ENCODE assay signal across 35 cellular contexts in genomic region chr14:79253576-79253975, GRCh38.
"Had no signal": no experiment of that assay in that cellular context is flagged by ENCODE, and none has a peak within 500 bp of the region (broad histone marks: within the 10 kb centered on the region; RNA-seq: fewer than 3 reads in every experiment).

No MANE protein-coding gene starts in this region.

- H3K36me3 ChIP-seq: adrenal gland, breast epithelium, cardiac muscle cell, gastrocnemius medialis had no signal

- H3K9me3 ChIP-seq: adrenal gland, breast epithelium, gastrocnemius medialis had no signal

- H3K4me3 ChIP-seq: adrenal gland, breast epithelium, cardiac muscle cell, coronary artery, dorsolateral prefrontal cortex, gastrocnemius medialis had no signal

- DNase-seq: activated CD4-positive, alpha-beta memory T cell treated with anti-CD3 and anti-CD28 coated beads for 36 hours; activated CD4-positive, alpha-beta T cell treated with anti-CD3 and anti-CD28 coated beads for 36 hours; activated CD4-positive, alpha-beta T cell treated with anti-CD3 and anti-CD28 coated beads, Interleukin-2, amount 10 ng/mL, durations not matched to agents 24 days and 14 days; activated CD4-positive, CD25-positive, alpha-beta regulatory T cell; activated CD4-positive, CD25-positive, alpha-beta regulatory T cell treated with anti-CD3 and anti-CD28 coated beads, Interleukin-2, amount 50 U/mL, for 72 hours; activated CD8-positive, alpha-beta memory T cell treated with anti-CD3 and anti-CD28 coated beads, Interleukin-2, amount 10 ng/mL, durations not matched to agents 7 days and 5 days; activated CD8-positive, alpha-beta memory T cell treated with anti-CD3 and anti-CD28 coated beads, Interleukin-2, amount 50 U/mL, for 4 hours; activated CD8-positive, alpha-beta T cell treated with anti-CD3 and anti-CD28 coated beads, Interleukin-2, amount 10 ng/mL, durations not matched to agents 7 days and 5 days; activated effector memory CD4-positive, alpha-beta T cell treated with anti-CD3 and anti-CD28 coated beads, Interleukin-2, amount 50 U/mL, for 16 hours; activated naive CD4-positive, alpha-beta T cell treated with anti-CD3 and anti-CD28 coated beads for 36 hours; activated naive CD8-positive, alpha-beta T cell treated with anti-CD3 and anti-CD28 coated beads for 36 hours; activated naive CD8-positive, alpha-beta T cell treated with anti-CD3 and anti-CD28 coated beads, Interleukin-2, amount 50 U/mL, for 24 hours; activated T-cell treated with anti-CD3 and anti-CD28 coated beads, Interleukin-2, amount 50 U/mL, for 1 hour; activated T-cell treated with anti-CD3 and anti-CD28 coated beads, Interleukin-2, amount 50 U/mL, for 48 hours; adrenal gland; amygdala; aorta; central memory CD4-positive, alpha-beta T cell; cerebellar nuclear complex; dorsolateral prefrontal cortex; effector memory CD4-positive, alpha-beta T cell; endodermal cell; gastrocnemius medialis; glutamatergic neuron; T-helper 2 cell had no signal

- H3K9me3 Mint-ChIP-seq: activated CD4-positive, alpha-beta T cell treated with anti-CD3 and anti-CD28 coated beads, Interleukin-2, amount 10 ng/mL, durations not matched to agents 24 days and 14 days; activated naive CD4-positive, alpha-beta T cell treated with anti-CD3 and anti-CD28 coated beads for 36 hours; activated naive CD8-positive, alpha-beta T cell treated with anti-CD3 and anti-CD28 coated beads for 36 hours; dendritic cell treated with granulocyte-macrophage colony-stimulating factor and Interleukin-4, amounts not matched to agents 40 ng/mL and 50 ng/mL, for 4 days; endodermal cell had no signal

- H3K27ac ChIP-seq: adrenal gland, breast epithelium, cardiac muscle cell, coronary artery, dorsolateral prefrontal cortex, foreskin keratinocyte, gastrocnemius medialis had no signal

- H3K27me3 ChIP-seq: adrenal gland, breast epithelium, cardiac muscle cell, dorsolateral prefrontal cortex, foreskin keratinocyte, gastrocnemius medialis had no signal

- H3K27ac Mint-ChIP-seq: activated CD4-positive, alpha-beta memory T cell treated with anti-CD3 and anti-CD28 coated beads for 36 hours; activated CD4-positive, alpha-beta T cell treated with anti-CD3 and anti-CD28 coated beads for 36 hours; activated CD4-positive, alpha-beta T cell treated with anti-CD3 and anti-CD28 coated beads, Interleukin-2, amount 10 ng/mL, durations not matched to agents 24 days and 14 days; activated CD8-positive, alpha-beta memory T cell treated with anti-CD3 and anti-CD28 coated beads, Interleukin-2, amount 10 ng/mL, durations not matched to agents 7 days and 5 days; activated CD8-positive, alpha-beta T cell treated with anti-CD3 and anti-CD28 coated beads, Interleukin-2, amount 10 ng/mL, durations not matched to agents 7 days and 5 days; activated naive CD4-positive, alpha-beta T cell treated with anti-CD3 and anti-CD28 coated beads for 36 hours; activated naive CD4-positive, alpha-beta T cell treated with anti-CD3 and anti-CD28 coated beads, Interleukin-2, amount 50 U/mL, for 24 hours; activated naive CD8-positive, alpha-beta T cell treated with anti-CD3 and anti-CD28 coated beads for 36 hours; activated naive CD8-positive, alpha-beta T cell treated with anti-CD3 and anti-CD28 coated beads, Interleukin-2, amount 50 U/mL, for 24 hours; activated T-helper 1 cell treated with anti-CD3 and anti-CD28 coated beads, Interleukin-12 subunit alpha, Interleukin-12 subunit beta, Interleukin-2, Interleukin-4 antibody, amounts not matched to agents 30 ng/mL and 10 ng/mL and 1 ng/mL, durations not matched to agents 14 hours and 24 hours and 36 hours; activated T-helper 2 cell treated with anti-CD3 and anti-CD28 coated beads, Interferon-gamma antibody, Interleukin-2, Interleukin-4, amounts not matched to agents 10 μg/mL and 5 μg/mL and 100 μg/mL, durations not matched to agents 14 hours and 24 hours and 36 hours; brain; dendritic cell treated with granulocyte-macrophage colony-stimulating factor and Interleukin-4, amounts not matched to agents 40 ng/mL and 50 ng/mL, for 4 days; endodermal cell had no signal

- H3K27me3 Mint-ChIP-seq: activated CD4-positive, alpha-beta memory T cell treated with anti-CD3 and anti-CD28 coated beads for 36 hours; activated CD4-positive, alpha-beta T cell treated with anti-CD3 and anti-CD28 coated beads for 36 hours; activated CD4-positive, alpha-beta T cell treated with anti-CD3 and anti-CD28 coated beads, Interleukin-2, amount 10 ng/mL, durations not matched to agents 24 days and 14 days; activated CD8-positive, alpha-beta memory T cell treated with anti-CD3 and anti-CD28 coated beads, Interleukin-2, amount 10 ng/mL, durations not matched to agents 7 days and 5 days; brain; dendritic cell treated with granulocyte-macrophage colony-stimulating factor and Interleukin-4, amounts not matched to agents 40 ng/mL and 50 ng/mL, for 4 days had no signal

- H3K36me3 Mint-ChIP-seq: activated CD4-positive, alpha-beta memory T cell treated with anti-CD3 and anti-CD28 coated beads for 36 hours; activated naive CD4-positive, alpha-beta T cell treated with anti-CD3 and anti-CD28 coated beads, Interleukin-2, amount 50 U/mL, for 24 hours; activated naive CD8-positive, alpha-beta T cell treated with anti-CD3 and anti-CD28 coated beads for 36 hours had no signal

- H3K4me1 Mint-ChIP-seq: activated CD4-positive, alpha-beta T cell treated with anti-CD3 and anti-CD28 coated beads for 36 hours; activated CD4-positive, alpha-beta T cell treated with anti-CD3 and anti-CD28 coated beads, Interleukin-2, amount 10 ng/mL, durations not matched to agents 24 days and 14 days; activated CD8-positive, alpha-beta memory T cell treated with anti-CD3 and anti-CD28 coated beads, Interleukin-2, amount 10 ng/mL, durations not matched to agents 7 days and 5 days; activated naive CD4-positive, alpha-beta T cell treated with anti-CD3 and anti-CD28 coated beads, Interleukin-2, amount 50 U/mL, for 24 hours; activated naive CD8-positive, alpha-beta T cell treated with anti-CD3 and anti-CD28 coated beads for 36 hours; activated naive CD8-positive, alpha-beta T cell treated with anti-CD3 and anti-CD28 coated beads, Interleukin-2, amount 50 U/mL, for 24 hours had no signal

- H3K4me3 Mint-ChIP-seq: activated CD4-positive, alpha-beta memory T cell treated with anti-CD3 and anti-CD28 coated beads for 36 hours; activated CD4-positive, alpha-beta T cell treated with anti-CD3 and anti-CD28 coated beads for 36 hours; activated CD4-positive, alpha-beta T cell treated with anti-CD3 and anti-CD28 coated beads, Interleukin-2, amount 10 ng/mL, durations not matched to agents 24 days and 14 days; activated CD8-positive, alpha-beta memory T cell treated with anti-CD3 and anti-CD28 coated beads, Interleukin-2, amount 10 ng/mL, durations not matched to agents 7 days and 5 days; activated CD8-positive, alpha-beta T cell treated with anti-CD3 and anti-CD28 coated beads, Interleukin-2, amount 10 ng/mL, durations not matched to agents 7 days and 5 days; activated naive CD4-positive, alpha-beta T cell treated with anti-CD3 and anti-CD28 coated beads for 36 hours; activated naive CD4-positive, alpha-beta T cell treated with anti-CD3 and anti-CD28 coated beads, Interleukin-2, amount 50 U/mL, for 24 hours; activated naive CD8-positive, alpha-beta T cell treated with anti-CD3 and anti-CD28 coated beads for 36 hours; activated naive CD8-positive, alpha-beta T cell treated with anti-CD3 and anti-CD28 coated beads, Interleukin-2, amount 50 U/mL, for 24 hours; activated T-helper 1 cell treated with anti-CD3 and anti-CD28 coated beads, Interleukin-12 subunit alpha, Interleukin-12 subunit beta, Interleukin-2, Interleukin-4 antibody, amounts not matched to agents 30 ng/mL and 10 ng/mL and 1 ng/mL, durations not matched to agents 14 hours and 24 hours and 36 hours; brain; dendritic cell treated with granulocyte-macrophage colony-stimulating factor and Interleukin-4, amounts not matched to agents 40 ng/mL and 50 ng/mL, for 4 days; endodermal cell had no signal

- ATAC-seq: activated CD4-positive, alpha-beta T cell treated with anti-CD3 and anti-CD28 coated beads for 36 hours; activated CD8-positive, alpha-beta memory T cell treated with anti-CD3 and anti-CD28 coated beads, Interleukin-2, amount 10 ng/mL, durations not matched to agents 7 days and 5 days; activated CD8-positive, alpha-beta T cell treated with anti-CD3 and anti-CD28 coated beads, Interleukin-2, amount 10 ng/mL, durations not matched to agents 7 days and 5 days; activated naive CD8-positive, alpha-beta T cell treated with anti-CD3 and anti-CD28 coated beads, Interleukin-2, amount 50 U/mL, for 24 hours; esophagus mucosa; gastrocnemius medialis had no signal

- H3K4me1 ChIP-seq: adrenal gland, breast epithelium, foreskin keratinocyte, gastrocnemius medialis had no signal
